12 cellular contexts compared by ENCODE assay signal in the genomic region with DNA sequence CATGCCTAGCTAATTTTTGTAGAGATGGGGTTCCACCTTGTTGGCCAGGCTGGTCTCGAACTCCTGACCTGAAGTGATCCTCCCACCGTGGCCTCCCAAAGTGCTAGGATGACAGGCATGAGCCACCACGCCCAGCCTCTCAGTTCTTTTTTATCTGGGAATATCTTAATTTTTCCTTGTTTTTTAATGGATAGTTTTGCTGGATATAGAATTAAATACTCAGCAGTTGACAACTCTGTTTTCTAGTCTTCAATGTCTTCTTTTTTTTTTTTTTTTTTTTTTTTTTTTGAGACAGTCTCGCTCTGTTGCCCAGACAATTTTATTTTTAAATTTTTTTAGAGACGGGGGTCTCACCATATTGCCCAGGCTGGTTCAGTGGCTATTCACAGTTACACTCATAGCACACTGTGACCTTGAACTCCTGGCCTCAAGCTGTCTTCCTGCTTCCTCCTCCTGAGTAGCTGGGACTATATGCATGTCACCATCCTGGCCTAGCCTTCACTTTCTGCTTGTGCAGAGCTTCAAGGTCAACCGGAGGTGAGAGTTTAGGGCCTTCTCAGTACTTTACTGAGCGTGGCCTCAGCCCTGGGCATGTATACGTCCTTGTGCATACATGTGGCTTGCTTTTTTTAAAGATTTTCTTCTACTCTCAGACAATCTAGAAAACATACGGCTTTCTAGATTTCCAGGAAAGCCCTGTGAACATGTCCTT.
"Had no signal": no experiment of that assay in that cellular context is flagged by ENCODE, and none has a peak within 500 bp of the region (broad histone marks: within the 10 kb centered on the region; RNA-seq: fewer than 3 reads in every experiment).

No MANE protein-coding gene starts in this region.

- H3K4me3 Mint-ChIP-seq: activated CD4-positive, alpha-beta T cell treated with anti-CD3 and anti-CD28 coated beads, Interleukin-2, amount 10 ng/mL, durations not matched to agents 7 days and 5 days; activated CD8-positive, alpha-beta T cell treated with anti-CD3 and anti-CD28 coated beads, Interleukin-2, amount 10 ng/mL, durations not matched to agents 7 days and 5 days; activated T-cell treated with anti-CD3 and anti-CD28 coated beads, Interleukin-2, amount 50 U/mL, for 24 hours; effector memory CD8-positive, alpha-beta T cell; stimulated activated naive B cell treated with anti-CD40 and anti-IgM and Interleukin-4, amounts not matched to agents 10 μg/mL and 1 μg/mL and 100 μg/mL, for 72 hours had no signal

- DNase-seq: activated CD4-positive, alpha-beta T cell treated with anti-CD3 and anti-CD28 coated beads, Interleukin-2, amount 10 ng/mL, durations not matched to agents 7 days and 5 days; activated CD4-positive, CD25-positive, alpha-beta regulatory T cell; activated CD8-positive, alpha-beta T cell treated with anti-CD3 and anti-CD28 coated beads, Interleukin-2, amount 10 ng/mL, durations not matched to agents 7 days and 5 days; activated effector memory CD4-positive, alpha-beta T cell treated with anti-CD3 and anti-CD28 coated beads, Interleukin-2, amount 50 U/mL, for 16 hours; activated naive CD4-positive, alpha-beta T cell treated with anti-CD3 and anti-CD28 coated beads, Interleukin-2, amount 50 U/mL, for 16 hours; activated T-cell treated with anti-CD3 and anti-CD28 coated beads, Interleukin-2, amount 50 U/mL, for 24 hours; amniotic stem cell; effector memory CD8-positive, alpha-beta T cell; lower lobe of right lung; occipital lobe; posterior cingulate gyrus; stimulated activated naive B cell treated with anti-CD40 and anti-IgM and Interleukin-4, amounts not matched to agents 10 μg/mL and 1 μg/mL and 100 μg/mL, for 72 hours had no signal

- ATAC-seq: activated CD8-positive, alpha-beta T cell treated with anti-CD3 and anti-CD28 coated beads, Interleukin-2, amount 10 ng/mL, durations not matched to agents 7 days and 5 days; effector memory CD8-positive, alpha-beta T cell; stimulated activated naive B cell treated with anti-CD40 and anti-IgM and Interleukin-4, amounts not matched to agents 10 μg/mL and 1 μg/mL and 100 μg/mL, for 72 hours had no signal

- H3K36me3 ChIP-seq: lower lobe of right lung had no signal

- H3K4me3 ChIP-seq: lower lobe of right lung had no signal

- H3K27me3 Mint-ChIP-seq: activated CD4-positive, alpha-beta T cell treated with anti-CD3 and anti-CD28 coated beads, Interleukin-2, amount 10 ng/mL, durations not matched to agents 7 days and 5 days; activated T-cell treated with anti-CD3 and anti-CD28 coated beads, Interleukin-2, amount 50 U/mL, for 24 hours; effector memory CD8-positive, alpha-beta T cell; stimulated activated naive B cell treated with anti-CD40 and anti-IgM and Interleukin-4, amounts not matched to agents 10 μg/mL and 1 μg/mL and 100 μg/mL, for 72 hours had no signal

- H3K27ac Mint-ChIP-seq: activated CD4-positive, alpha-beta T cell treated with anti-CD3 and anti-CD28 coated beads, Interleukin-2, amount 10 ng/mL, durations not matched to agents 7 days and 5 days; activated CD8-positive, alpha-beta T cell treated with anti-CD3 and anti-CD28 coated beads, Interleukin-2, amount 10 ng/mL, durations not matched to agents 7 days and 5 days; activated T-cell treated with anti-CD3 and anti-CD28 coated beads, Interleukin-2, amount 50 U/mL, for 24 hours; stimulated activated naive B cell treated with anti-CD40 and anti-IgM and Interleukin-4, amounts not matched to agents 10 μg/mL and 1 μg/mL and 100 μg/mL, for 72 hours had no signal

- H3K27ac ChIP-seq: lower lobe of right lung had no signal
